ENCODE assay signal across 12 cellular contexts in the genomic region with DNA sequence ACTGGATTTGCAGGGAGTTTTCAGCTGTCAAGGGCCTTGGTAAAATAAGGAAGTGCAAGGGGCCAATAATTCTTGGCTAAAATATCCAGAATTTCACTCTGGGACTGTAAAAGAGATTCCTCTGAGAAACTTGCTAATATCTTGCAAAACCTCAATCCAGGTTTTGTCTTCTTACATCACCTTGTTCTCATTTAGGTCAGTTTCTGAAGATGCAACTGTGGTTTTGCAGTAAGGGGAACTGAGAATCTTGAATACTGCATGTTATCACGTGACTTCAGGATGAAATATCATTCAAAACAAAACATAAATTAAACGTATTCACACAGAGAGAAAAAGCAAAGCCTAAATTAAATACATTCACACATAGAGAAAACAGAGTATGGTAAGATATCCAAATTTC. TPM values are rescaled to one million over a fixed set of nuclear protein-coding genes. Genes with fewer than 3 reads are reported as not detected.
DNase-seq lines count a peak whose midpoint lies in the region; ATAC-seq and TF ChIP-seq lines count a peak whose summit lies in the region.
"Had no signal": no experiment of that assay in that cellular context is flagged by ENCODE, and none has a peak within 500 bp of the region (broad histone marks: within the 10 kb centered on the region; RNA-seq: fewer than 3 reads in every experiment).

No MANE protein-coding gene starts in this region.

- no peaks in the 10 kb centered on the region for H3K9me3 Mint-ChIP-seq in activated CD4-positive, alpha-beta memory T cell treated with anti-CD3 and anti-CD28 coated beads, Interleukin-2, amount 10 ng/mL, durations not matched to agents 7 days and 5 days
- H3K9me3 Mint-ChIP-seq in nephron progenitor cell = no peaks in the 10 kb centered on the region
- H3K9me3 Mint-ChIP-seq: central memory CD8-positive, alpha-beta T cell; stimulated activated effector memory CD8-positive, alpha-beta T cell treated with anti-CD3 and anti-CD28 coated beads, Interleukin-12 subunit alpha, Interleukin-12 subunit beta, amount 100 ng/mL, for 72 hours had no signal

- CTCF ChIA-PET in activated CD4-positive, alpha-beta memory T cell treated with anti-CD3 and anti-CD28 coated beads, Interleukin-2, amount 10 ng/mL, durations not matched to agents 7 days and 5 days (lab: Charles Lee) = interaction anchor here (0.9 to 1.2 kb wide), 2 partner anchors 144 to 407 kb away, joined by 3 to 4 read pairs; a partner anchor contains a TSS

- no peak for DNase-seq in T-helper 17 cell
- no peak for DNase-seq in activated CD4-positive, alpha-beta memory T cell treated with anti-CD3 and anti-CD28 coated beads, Interleukin-2, amount 10 ng/mL, durations not matched to agents 7 days and 5 days
- DNase-seq in AG08395 (ENCODE audit: low spot score) = no peak
- DNase-seq in nephron progenitor cell = no peak
- no peak for DNase-seq in NCI-H1092 (lab: John Stamatoyannopoulos, UW)
- DNase-seq: DMS53, midbrain had no signal

- H3K27ac Mint-ChIP-seq in T-helper 17 cell (no peak overlapping the region), nephron progenitor cell (no peak overlapping the region)
- no peak overlapping the region for H3K27ac Mint-ChIP-seq in activated CD4-positive, alpha-beta memory T cell treated with anti-CD3 and anti-CD28 coated beads, Interleukin-2, amount 10 ng/mL, durations not matched to agents 7 days and 5 days
- H3K27ac Mint-ChIP-seq: stimulated activated effector memory CD8-positive, alpha-beta T cell treated with anti-CD3 and anti-CD28 coated beads, Interleukin-12 subunit alpha, Interleukin-12 subunit beta, amount 100 ng/mL, for 72 hours had no signal

- H3K36me3 Mint-ChIP-seq in T-helper 17 cell (ENCODE audit: low read depth) (no peaks in the 10 kb centered on the region), nephron progenitor cell (ENCODE audit: low read depth) (no peaks in the 10 kb centered on the region)
- H3K36me3 Mint-ChIP-seq in activated CD4-positive, alpha-beta memory T cell treated with anti-CD3 and anti-CD28 coated beads, Interleukin-2, amount 10 ng/mL, durations not matched to agents 7 days and 5 days (ENCODE audit: low read depth) = peaks cover 9% of the 10 kb centered on the region

- POLR2A ChIA-PET in activated CD4-positive, alpha-beta memory T cell treated with anti-CD3 and anti-CD28 coated beads, Interleukin-2, amount 10 ng/mL, durations not matched to agents 7 days and 5 days (lab: Charles Lee) = no interaction called here

- TF ChIP-seq CTCF in nephron progenitor cell (IDR thresholded peaks at IDR 0.05) = no peak

- H3K4me1 Mint-ChIP-seq in T-helper 17 cell (peaks cover 12% of the 10 kb centered on the region), nephron progenitor cell (peaks cover 8% of the 10 kb centered on the region)
- peaks cover 25% of the 10 kb centered on the region for H3K4me1 Mint-ChIP-seq in activated CD4-positive, alpha-beta memory T cell treated with anti-CD3 and anti-CD28 coated beads, Interleukin-2, amount 10 ng/mL, durations not matched to agents 7 days and 5 days
- H3K4me1 Mint-ChIP-seq: central memory CD8-positive, alpha-beta T cell had no signal

- no peaks in the 10 kb centered on the region for H3K9me3 ChIP-seq in T-helper 17 cell (ENCODE audit: control insufficient read depth, low read length, poor library complexity, severe bottlenecking)

- H3K27me3 Mint-ChIP-seq in T-helper 17 cell = peaks cover 7% of the 10 kb centered on the region
- peaks cover 5% of the 10 kb centered on the region for H3K27me3 Mint-ChIP-seq in activated CD4-positive, alpha-beta memory T cell treated with anti-CD3 and anti-CD28 coated beads, Interleukin-2, amount 10 ng/mL, durations not matched to agents 7 days and 5 days
- peaks cover 11% of the 10 kb centered on the region for H3K27me3 Mint-ChIP-seq in nephron progenitor cell (ENCODE audit: low read depth, poor library complexity)
- H3K27me3 Mint-ChIP-seq: central memory CD8-positive, alpha-beta T cell had no signal

- H3K4me3 Mint-ChIP-seq in T-helper 17 cell (no peak overlapping the region), nephron progenitor cell (no peak overlapping the region)
- no peak overlapping the region for H3K4me3 Mint-ChIP-seq in activated CD4-positive, alpha-beta memory T cell treated with anti-CD3 and anti-CD28 coated beads, Interleukin-2, amount 10 ng/mL, durations not matched to agents 7 days and 5 days
- H3K4me3 Mint-ChIP-seq: central memory CD8-positive, alpha-beta T cell; stimulated activated effector memory CD8-positive, alpha-beta T cell treated with anti-CD3 and anti-CD28 coated beads, Interleukin-12 subunit alpha, Interleukin-12 subunit beta, amount 100 ng/mL, for 72 hours had no signal

- peak; percentile 57 for ATAC-seq in GM18520 (IDR thresholded peaks at IDR 0.05; ENCODE audit: unreplicated experiment)
- peak; percentile 72 for ATAC-seq in GM21515 (IDR thresholded peaks at IDR 0.05; ENCODE audit: unreplicated experiment)
- ATAC-seq in HG03135 (IDR thresholded peaks at IDR 0.05; ENCODE audit: unreplicated experiment) = peak; percentile 46
- peak; percentile 33 for ATAC-seq in T-helper 17 cell
- ATAC-seq: stimulated activated effector memory CD8-positive, alpha-beta T cell treated with anti-CD3 and anti-CD28 coated beads, Interleukin-12 subunit alpha, Interleukin-12 subunit beta, amount 100 ng/mL, for 72 hours had no signal

RNA-seq across cellular contexts. Expression of a gene that starts 35.0 kb away (rescaled TPM):
- 10 to 100 TPM; 19.6 to 24.3 TPM for total RNA-seq in T-helper 17 cell
- total RNA-seq in activated CD4-positive, alpha-beta memory T cell treated with anti-CD3 and anti-CD28 coated beads, Interleukin-2, amount 10 ng/mL, durations not matched to agents 7 days and 5 days = 10 to 100 TPM; 20.7 to 21.5 TPM
